2 cellular contexts compared by ENCODE assay signal in genomic region chr19:3175761-3176714, GRCh38.
TF ChIP-seq lines count a peak whose summit lies in the region.

No MANE protein-coding gene starts in this region.

TF ChIP-seq in SK-N-SH treated with all-trans-retinoic acid at 6 μM for 48 hours, 23 proteins besides CTCF, POLR2A, EP300 and RAD21 (continued from another document):
- TF ChIP-seq PPARA (CRISPR knock-in tag; IDR thresholded peaks at IDR 0.05; ENCODE audit: borderline replicate concordance) (no peak), PATZ1 (CRISPR knock-in tag; IDR thresholded peaks at IDR 0.05; ENCODE audit: borderline replicate concordance) (no peak), SNAI2 (CRISPR knock-in tag; IDR thresholded peaks at IDR 0.05) (no peak), ZC3H10 (CRISPR knock-in tag; IDR thresholded peaks at IDR 0.05) (no peak), TCF4 (CRISPR knock-in tag; IDR thresholded peaks at IDR 0.05; ENCODE audit: borderline replicate concordance) (no peak), ESRRG (CRISPR knock-in tag; IDR thresholded peaks at IDR 0.05) (no peak)
- TF ChIP-seq, protein P1, sequence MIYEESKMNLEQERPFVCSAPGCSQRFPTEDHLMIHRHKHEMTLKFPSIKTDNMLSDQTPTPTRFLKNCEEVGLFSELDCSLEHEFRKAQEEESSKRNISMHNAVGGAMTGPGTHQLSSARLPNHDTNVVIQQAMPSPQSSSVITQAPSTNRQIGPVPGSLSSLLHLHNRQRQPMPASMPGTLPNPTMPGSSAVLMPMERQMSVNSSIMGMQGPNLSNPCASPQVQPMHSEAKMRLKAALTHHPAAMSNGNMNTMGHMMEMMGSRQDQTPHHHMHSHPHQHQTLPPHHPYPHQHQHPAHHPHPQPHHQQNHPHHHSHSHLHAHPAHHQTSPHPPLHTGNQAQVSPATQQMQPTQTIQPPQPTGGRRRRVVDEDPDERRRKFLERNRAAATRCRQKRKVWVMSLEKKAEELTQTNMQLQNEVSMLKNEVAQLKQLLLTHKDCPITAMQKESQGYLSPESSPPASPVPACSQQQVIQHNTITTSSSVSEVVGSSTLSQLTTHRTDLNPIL (CRISPR knock-in tag; IDR thresholded peaks at IDR 0.05; ENCODE audit: low read depth), result no peak
TF ChIP-seq in SK-N-SH treated with all-trans-retinoic acid at 6 μM for 48 hours: peak in this region for 0.

TF ChIP-seq in SK-N-SH, 30 proteins besides CTCF, POLR2A, EP300 and RAD21 (continued from another document):
- TF ChIP-seq, protein P2, sequence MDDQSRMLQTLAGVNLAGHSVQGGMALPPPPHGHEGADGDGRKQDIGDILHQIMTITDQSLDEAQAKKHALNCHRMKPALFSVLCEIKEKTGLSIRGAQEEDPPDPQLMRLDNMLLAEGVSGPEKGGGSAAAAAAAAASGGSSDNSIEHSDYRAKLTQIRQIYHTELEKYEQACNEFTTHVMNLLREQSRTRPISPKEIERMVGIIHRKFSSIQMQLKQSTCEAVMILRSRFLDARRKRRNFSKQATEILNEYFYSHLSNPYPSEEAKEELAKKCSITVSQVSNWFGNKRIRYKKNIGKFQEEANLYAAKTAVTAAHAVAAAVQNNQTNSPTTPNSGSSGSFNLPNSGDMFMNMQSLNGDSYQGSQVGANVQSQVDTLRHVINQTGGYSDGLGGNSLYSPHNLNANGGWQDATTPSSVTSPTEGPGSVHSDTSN (IDR thresholded peaks at IDR 0.05), result no peak
- no peak for TF ChIP-seq CHD2 (IDR thresholded peaks at IDR 0.05; ENCODE audit: low read length, partially characterized antibody)
- no peak for TF ChIP-seq ELF1 (IDR thresholded peaks at IDR 0.05)
- no peak for TF ChIP-seq MAX (IDR thresholded peaks at IDR 0.05; ENCODE audit: low read depth)
- TF ChIP-seq, protein P3, sequence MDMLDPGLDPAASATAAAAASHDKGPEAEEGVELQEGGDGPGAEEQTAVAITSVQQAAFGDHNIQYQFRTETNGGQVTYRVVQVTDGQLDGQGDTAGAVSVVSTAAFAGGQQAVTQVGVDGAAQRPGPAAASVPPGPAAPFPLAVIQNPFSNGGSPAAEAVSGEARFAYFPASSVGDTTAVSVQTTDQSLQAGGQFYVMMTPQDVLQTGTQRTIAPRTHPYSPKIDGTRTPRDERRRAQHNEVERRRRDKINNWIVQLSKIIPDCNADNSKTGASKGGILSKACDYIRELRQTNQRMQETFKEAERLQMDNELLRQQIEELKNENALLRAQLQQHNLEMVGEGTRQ (IDR thresholded peaks at IDR 0.05; ENCODE audit: borderline replicate concordance, low read depth, low read length), result no peak
- TF ChIP-seq EZH2phosphoT487 (IDR thresholded peaks at IDR 0.05; ENCODE audit: borderline replicate concordance, low read depth), result no peak
- no peak for TF ChIP-seq POLR2AphosphoS5 (IDR thresholded peaks at IDR 0.05; ENCODE audit: low read depth, low read length)
- TF ChIP-seq GABPA (IDR thresholded peaks at IDR 0.05; ENCODE audit: low read depth), result no peak
- no peak for TF ChIP-seq GATA2 (CRISPR knock-in tag; IDR thresholded peaks at IDR 0.05)
- no peak for TF ChIP-seq TAF1 (IDR thresholded peaks at IDR 0.05; ENCODE audit: borderline replicate concordance, low read depth, low read length)
- TF ChIP-seq FOXJ3 (CRISPR knock-in tag; IDR thresholded peaks at IDR 0.05), result no peak
- no peak for TF ChIP-seq TCF12 (IDR thresholded peaks at IDR 0.05)
- no peak for TF ChIP-seq RXRA (IDR thresholded peaks at IDR 0.05; ENCODE audit: borderline replicate concordance, low read depth)
- TF ChIP-seq MEF2A (IDR thresholded peaks at IDR 0.05; ENCODE audit: borderline replicate concordance, low read depth), result no peak
- TF ChIP-seq FOSL2 (IDR thresholded peaks at IDR 0.05; ENCODE audit: borderline replicate concordance, low read depth), result no peak
- TF ChIP-seq YY1 (IDR thresholded peaks at IDR 0.05; ENCODE audit: low read depth), result no peak
- TF ChIP-seq JUND (IDR thresholded peaks at IDR 0.05), result no peak
- no peak for TF ChIP-seq NFIC (IDR thresholded peaks at IDR 0.05; ENCODE audit: borderline replicate concordance)
TF ChIP-seq in SK-N-SH: peak in this region for 0.
